Comparison of ENCODE assay signal across 35 cellular contexts in genomic region chr4:3232871-3233271, GRCh38. TPM values are rescaled to one million over a fixed set of nuclear protein-coding genes. Genes with fewer than 3 reads are reported as not detected.
"Had no signal": no experiment of that assay in that cellular context is flagged by ENCODE, and none has a peak within 500 bp of the region (broad histone marks: within the 10 kb centered on the region; RNA-seq: fewer than 3 reads in every experiment).

No MANE protein-coding gene starts in this region.

- DNase-seq: activated CD4-positive, alpha-beta memory T cell treated with anti-CD3 and anti-CD28 coated beads for 36 hours; activated CD4-positive, alpha-beta T cell treated with anti-CD3 and anti-CD28 coated beads for 36 hours; activated CD4-positive, alpha-beta T cell treated with anti-CD3 and anti-CD28 coated beads, Interleukin-2, amount 10 ng/mL, durations not matched to agents 24 days and 14 days; activated CD4-positive, CD25-positive, alpha-beta regulatory T cell; activated CD4-positive, CD25-positive, alpha-beta regulatory T cell treated with anti-CD3 and anti-CD28 coated beads, Interleukin-2, amount 50 U/mL, for 72 hours; activated CD8-positive, alpha-beta memory T cell treated with anti-CD3 and anti-CD28 coated beads, Interleukin-2, amount 10 ng/mL, durations not matched to agents 7 days and 5 days; activated CD8-positive, alpha-beta memory T cell treated with anti-CD3 and anti-CD28 coated beads, Interleukin-2, amount 50 U/mL, for 4 hours; activated CD8-positive, alpha-beta T cell treated with anti-CD3 and anti-CD28 coated beads, Interleukin-2, amount 10 ng/mL, durations not matched to agents 7 days and 5 days; activated effector memory CD4-positive, alpha-beta T cell treated with anti-CD3 and anti-CD28 coated beads, Interleukin-2, amount 50 U/mL, for 16 hours; activated naive CD4-positive, alpha-beta T cell treated with anti-CD3 and anti-CD28 coated beads for 36 hours; activated naive CD8-positive, alpha-beta T cell treated with anti-CD3 and anti-CD28 coated beads for 36 hours; activated naive CD8-positive, alpha-beta T cell treated with anti-CD3 and anti-CD28 coated beads, Interleukin-2, amount 50 U/mL, for 24 hours; activated T-cell treated with anti-CD3 and anti-CD28 coated beads, Interleukin-2, amount 50 U/mL, for 1 hour; activated T-cell treated with anti-CD3 and anti-CD28 coated beads, Interleukin-2, amount 50 U/mL, for 48 hours; adrenal gland; central memory CD4-positive, alpha-beta T cell; cerebellar nuclear complex; cortex of kidney; dermis blood vessel endothelial cell; effector CD4-positive, alpha-beta T cell; effector memory CD8-positive, alpha-beta T cell; erythroblast; foreskin keratinocyte; gastrocnemius medialis; glutamatergic neuron; T-helper 2 cell had no signal

- H3K4me3 Mint-ChIP-seq: activated CD4-positive, alpha-beta memory T cell treated with anti-CD3 and anti-CD28 coated beads for 36 hours; activated CD4-positive, alpha-beta T cell treated with anti-CD3 and anti-CD28 coated beads for 36 hours; activated CD4-positive, alpha-beta T cell treated with anti-CD3 and anti-CD28 coated beads, Interleukin-2, amount 10 ng/mL, durations not matched to agents 24 days and 14 days; activated CD8-positive, alpha-beta memory T cell treated with anti-CD3 and anti-CD28 coated beads, Interleukin-2, amount 10 ng/mL, durations not matched to agents 7 days and 5 days; activated CD8-positive, alpha-beta T cell treated with anti-CD3 and anti-CD28 coated beads, Interleukin-2, amount 10 ng/mL, durations not matched to agents 7 days and 5 days; activated naive CD4-positive, alpha-beta T cell treated with anti-CD3 and anti-CD28 coated beads for 36 hours; activated naive CD4-positive, alpha-beta T cell treated with anti-CD3 and anti-CD28 coated beads, Interleukin-2, amount 50 U/mL, for 24 hours; activated naive CD8-positive, alpha-beta T cell treated with anti-CD3 and anti-CD28 coated beads for 36 hours; activated naive CD8-positive, alpha-beta T cell treated with anti-CD3 and anti-CD28 coated beads, Interleukin-2, amount 50 U/mL, for 24 hours; activated T-helper 1 cell treated with anti-CD3 and anti-CD28 coated beads, Interleukin-12 subunit alpha, Interleukin-12 subunit beta, Interleukin-2, Interleukin-4 antibody, amounts not matched to agents 30 ng/mL and 10 ng/mL and 1 ng/mL, durations not matched to agents 14 hours and 24 hours and 36 hours; brain; effector memory CD8-positive, alpha-beta T cell had no signal

- H3K27ac Mint-ChIP-seq: activated CD4-positive, alpha-beta memory T cell treated with anti-CD3 and anti-CD28 coated beads for 36 hours; activated CD4-positive, alpha-beta T cell treated with anti-CD3 and anti-CD28 coated beads for 36 hours; activated CD4-positive, alpha-beta T cell treated with anti-CD3 and anti-CD28 coated beads, Interleukin-2, amount 10 ng/mL, durations not matched to agents 24 days and 14 days; activated CD8-positive, alpha-beta memory T cell treated with anti-CD3 and anti-CD28 coated beads, Interleukin-2, amount 10 ng/mL, durations not matched to agents 7 days and 5 days; activated naive CD4-positive, alpha-beta T cell treated with anti-CD3 and anti-CD28 coated beads for 36 hours; activated naive CD4-positive, alpha-beta T cell treated with anti-CD3 and anti-CD28 coated beads, Interleukin-2, amount 50 U/mL, for 24 hours; activated naive CD8-positive, alpha-beta T cell treated with anti-CD3 and anti-CD28 coated beads for 36 hours; activated naive CD8-positive, alpha-beta T cell treated with anti-CD3 and anti-CD28 coated beads, Interleukin-2, amount 50 U/mL, for 24 hours; activated T-helper 1 cell treated with anti-CD3 and anti-CD28 coated beads, Interleukin-12 subunit alpha, Interleukin-12 subunit beta, Interleukin-2, Interleukin-4 antibody, amounts not matched to agents 30 ng/mL and 10 ng/mL and 1 ng/mL, durations not matched to agents 14 hours and 24 hours and 36 hours; activated T-helper 2 cell treated with anti-CD3 and anti-CD28 coated beads, Interferon-gamma antibody, Interleukin-2, Interleukin-4, amounts not matched to agents 10 μg/mL and 5 μg/mL and 100 μg/mL, durations not matched to agents 14 hours and 24 hours and 36 hours had no signal

- H3K9me3 ChIP-seq: adrenal gland, ascending aorta, breast epithelium, esophagus muscularis mucosa, gastrocnemius medialis, heart left ventricle had no signal

- H3K9me3 Mint-ChIP-seq: activated CD4-positive, alpha-beta memory T cell treated with anti-CD3 and anti-CD28 coated beads for 36 hours; activated CD4-positive, alpha-beta T cell treated with anti-CD3 and anti-CD28 coated beads, Interleukin-2, amount 10 ng/mL, durations not matched to agents 24 days and 14 days; activated naive CD4-positive, alpha-beta T cell treated with anti-CD3 and anti-CD28 coated beads for 36 hours; activated naive CD4-positive, alpha-beta T cell treated with anti-CD3 and anti-CD28 coated beads, Interleukin-2, amount 50 U/mL, for 24 hours; activated naive CD8-positive, alpha-beta T cell treated with anti-CD3 and anti-CD28 coated beads for 36 hours; activated naive CD8-positive, alpha-beta T cell treated with anti-CD3 and anti-CD28 coated beads, Interleukin-2, amount 50 U/mL, for 24 hours; activated T-helper 1 cell treated with anti-CD3 and anti-CD28 coated beads, Interleukin-12 subunit alpha, Interleukin-12 subunit beta, Interleukin-2, Interleukin-4 antibody, amounts not matched to agents 30 ng/mL and 10 ng/mL and 1 ng/mL, durations not matched to agents 14 hours and 24 hours and 36 hours; activated T-helper 2 cell treated with anti-CD3 and anti-CD28 coated beads, Interferon-gamma antibody, Interleukin-2, Interleukin-4, amounts not matched to agents 10 μg/mL and 5 μg/mL and 100 μg/mL, durations not matched to agents 14 hours and 24 hours and 36 hours; effector memory CD8-positive, alpha-beta T cell had no signal

- H3K4me3 ChIP-seq: adrenal gland, ascending aorta, breast epithelium, cardiac muscle cell, esophagus muscularis mucosa, gastrocnemius medialis, heart left ventricle had no signal

- H3K4me1 Mint-ChIP-seq: activated CD4-positive, alpha-beta T cell treated with anti-CD3 and anti-CD28 coated beads, Interleukin-2, amount 10 ng/mL, durations not matched to agents 24 days and 14 days; activated CD8-positive, alpha-beta memory T cell treated with anti-CD3 and anti-CD28 coated beads, Interleukin-2, amount 10 ng/mL, durations not matched to agents 7 days and 5 days; activated naive CD4-positive, alpha-beta T cell treated with anti-CD3 and anti-CD28 coated beads, Interleukin-2, amount 50 U/mL, for 24 hours; activated naive CD8-positive, alpha-beta T cell treated with anti-CD3 and anti-CD28 coated beads for 36 hours had no signal

- H3K4me1 ChIP-seq: ascending aorta, breast epithelium, foreskin keratinocyte, gastrocnemius medialis had no signal

- H3K36me3 ChIP-seq: breast epithelium had no signal

- H3K27me3 ChIP-seq: adrenal gland, ascending aorta, breast epithelium, cardiac muscle cell, esophagus muscularis mucosa, foreskin keratinocyte, gastrocnemius medialis, heart left ventricle had no signal

- H3K27me3 Mint-ChIP-seq: activated CD4-positive, alpha-beta memory T cell treated with anti-CD3 and anti-CD28 coated beads for 36 hours; activated CD4-positive, alpha-beta T cell treated with anti-CD3 and anti-CD28 coated beads for 36 hours; activated CD4-positive, alpha-beta T cell treated with anti-CD3 and anti-CD28 coated beads, Interleukin-2, amount 10 ng/mL, durations not matched to agents 24 days and 14 days; activated CD8-positive, alpha-beta memory T cell treated with anti-CD3 and anti-CD28 coated beads, Interleukin-2, amount 10 ng/mL, durations not matched to agents 7 days and 5 days; activated naive CD4-positive, alpha-beta T cell treated with anti-CD3 and anti-CD28 coated beads, Interleukin-2, amount 50 U/mL, for 24 hours; activated naive CD8-positive, alpha-beta T cell treated with anti-CD3 and anti-CD28 coated beads for 36 hours; activated naive CD8-positive, alpha-beta T cell treated with anti-CD3 and anti-CD28 coated beads, Interleukin-2, amount 50 U/mL, for 24 hours; brain; effector memory CD8-positive, alpha-beta T cell had no signal

- ATAC-seq: activated CD4-positive, alpha-beta T cell treated with anti-CD3 and anti-CD28 coated beads for 36 hours; activated CD8-positive, alpha-beta memory T cell treated with anti-CD3 and anti-CD28 coated beads, Interleukin-2, amount 10 ng/mL, durations not matched to agents 7 days and 5 days; activated CD8-positive, alpha-beta T cell treated with anti-CD3 and anti-CD28 coated beads, Interleukin-2, amount 10 ng/mL, durations not matched to agents 7 days and 5 days; activated naive CD8-positive, alpha-beta T cell treated with anti-CD3 and anti-CD28 coated beads, Interleukin-2, amount 50 U/mL, for 24 hours; effector memory CD8-positive, alpha-beta T cell; foreskin keratinocyte; gastrocnemius medialis; heart left ventricle had no signal

- H3K27ac ChIP-seq: adrenal gland, ascending aorta, breast epithelium, cardiac muscle cell, esophagus muscularis mucosa, foreskin keratinocyte, gastrocnemius medialis, heart left ventricle had no signal

RNA-seq across cellular contexts. Expression of gene MSANTD1, which starts 16.1 kb away (rescaled TPM):
- total RNA-seq: ascending aorta had no signal
